In the genomic region with DNA sequence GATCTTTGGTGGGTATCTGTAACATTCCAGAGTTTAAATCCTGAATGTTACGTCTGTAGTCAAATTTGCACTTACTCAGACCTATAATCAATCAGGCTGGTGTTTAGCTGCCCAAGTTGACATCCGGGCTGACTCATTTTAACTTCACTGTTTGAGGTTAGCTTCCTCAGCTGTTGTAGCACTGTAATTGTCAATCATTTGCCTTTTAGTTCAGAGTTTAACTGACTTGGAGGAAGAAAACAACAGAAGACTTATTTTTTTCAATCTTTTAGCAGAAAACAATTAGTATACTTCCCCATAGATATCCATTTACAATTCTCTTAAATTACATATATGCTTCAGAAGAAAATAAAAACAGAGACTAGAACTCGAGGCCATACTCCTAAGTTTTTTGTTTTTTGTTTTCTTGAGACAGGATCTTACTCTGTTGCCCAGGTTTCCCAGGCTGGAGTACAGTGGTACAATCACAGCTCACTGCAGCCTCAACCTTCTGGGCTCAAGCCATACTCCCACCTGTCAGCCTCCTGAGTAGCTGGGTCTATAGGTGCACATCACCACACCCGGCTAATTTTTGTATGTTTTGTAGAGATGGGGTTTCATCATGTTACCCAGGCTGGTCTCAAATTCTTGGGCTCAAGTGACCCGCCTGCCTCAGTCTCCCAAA, we compare ENCODE assay signal across 8 cellular contexts. TPM values are rescaled to one million over a fixed set of nuclear protein-coding genes. Genes with fewer than 3 reads are reported as not detected.
DNase-seq lines count a peak whose midpoint lies in the region; ATAC-seq lines count a peak whose summit lies in the region.

No MANE protein-coding gene starts in this region.

- H3K4me3 Mint-ChIP-seq in activated CD8-positive, alpha-beta T cell treated with anti-CD3 and anti-CD28 coated beads, Interleukin-2, amount 10 ng/mL, durations not matched to agents 7 days and 5 days = no peak overlapping the region

- peak; percentile 88 for DNase-seq in EL
- peak; percentile 56 for DNase-seq in activated CD8-positive, alpha-beta T cell treated with anti-CD3 and anti-CD28 coated beads, Interleukin-2, amount 10 ng/mL, durations not matched to agents 7 days and 5 days
- peak; percentile 83 for DNase-seq in non-pigmented ciliary epithelial cell (ENCODE audit: low read depth)
- DNase-seq in amygdala (lab: John Stamatoyannopoulos, UW) = no peak
- DNase-seq in iPS-NIHi11 (ENCODE audit: low spot score) = no peak
- no peak for DNase-seq in SKM-1 treated with dmso at 0.1 percent for 144 hours (lab: John Stamatoyannopoulos, UW; ENCODE audit: unreplicated experiment)

- H3K4me1 Mint-ChIP-seq in activated CD8-positive, alpha-beta T cell treated with anti-CD3 and anti-CD28 coated beads, Interleukin-2, amount 10 ng/mL, durations not matched to agents 7 days and 5 days (ENCODE audit: low read depth) = peaks cover 22% of the 10 kb centered on the region

- H3K27ac Mint-ChIP-seq in activated CD8-positive, alpha-beta T cell treated with anti-CD3 and anti-CD28 coated beads, Interleukin-2, amount 10 ng/mL, durations not matched to agents 7 days and 5 days = peak overlapping the region; percentile 5

- H3K9me3 Mint-ChIP-seq in activated CD8-positive, alpha-beta T cell treated with anti-CD3 and anti-CD28 coated beads, Interleukin-2, amount 10 ng/mL, durations not matched to agents 7 days and 5 days (ENCODE audit: insufficient read depth) = no peaks in the 10 kb centered on the region

- CTCF ChIA-PET in activated CD8-positive, alpha-beta T cell treated with anti-CD3 and anti-CD28 coated beads, Interleukin-2, amount 10 ng/mL, durations not matched to agents 7 days and 5 days (lab: Charles Lee) = interaction anchor here (0.9 to 1.1 kb wide), 2 partner anchors 54 to 201 kb away, joined by 3 to 4 read pairs; partner anchors contain the start of genes ARMC10 and FBXL13

- POLR2A ChIA-PET in activated CD8-positive, alpha-beta T cell treated with anti-CD3 and anti-CD28 coated beads, Interleukin-2, amount 10 ng/mL, durations not matched to agents 7 days and 5 days (lab: Charles Lee) = no interaction called here

- no peaks in the 10 kb centered on the region for H3K36me3 Mint-ChIP-seq in activated CD8-positive, alpha-beta T cell treated with anti-CD3 and anti-CD28 coated beads, Interleukin-2, amount 10 ng/mL, durations not matched to agents 7 days and 5 days (ENCODE audit: low read depth)

- peak; percentile 100 for ATAC-seq in GM19395 (IDR thresholded peaks at IDR 0.05; ENCODE audit: unreplicated experiment)
- peak; percentile 99 for ATAC-seq in HG03342 (IDR thresholded peaks at IDR 0.05; ENCODE audit: unreplicated experiment)
- peak; percentile 94 for ATAC-seq in activated CD8-positive, alpha-beta T cell treated with anti-CD3 and anti-CD28 coated beads, Interleukin-2, amount 10 ng/mL, durations not matched to agents 7 days and 5 days

- no peaks in the 10 kb centered on the region for H3K27me3 Mint-ChIP-seq in activated CD8-positive, alpha-beta T cell treated with anti-CD3 and anti-CD28 coated beads, Interleukin-2, amount 10 ng/mL, durations not matched to agents 7 days and 5 days (ENCODE audit: low read depth)

RNA-seq across cellular contexts. Expression of gene LRRC17, which starts 38.5 kb away (rescaled TPM):
- total RNA-seq in activated CD8-positive, alpha-beta T cell treated with anti-CD3 and anti-CD28 coated beads, Interleukin-2, amount 10 ng/mL, durations not matched to agents 7 days and 5 days = under 1 TPM in 1 of 2 experiments, not detected in 1; 0.21 TPM

Comparison
In these comparisons a context has a peak if more than half of its experiments do, and no peak if none do; other contexts are left out.
1. DNase-seq: peak in EL (single experiment), activated CD8-positive, alpha-beta T cell treated with anti-CD3 and anti-CD28 coated beads, Interleukin-2, amount 10 ng/mL, durations not matched to agents 7 days and 5 days (single experiment) and non-pigmented ciliary epithelial cell (single experiment); none in amygdala (0 of 56), iPS-NIHi11 (single experiment) and SKM-1 treated with dmso at 0.1 percent for 144 hours (single experiment).
2. Peak in every context shown above with its lines, with median percentiles within 50 percentile points of each other: ATAC-seq.